In genomic region chr2:46188041-46188715, GRCh38 we compare ENCODE assay signal across 11 cellular contexts.
DNase-seq lines count a peak whose midpoint lies in the region; ATAC-seq and TF ChIP-seq lines count a peak whose summit lies in the region.
"Had no signal": no experiment of that assay in that cellular context is flagged by ENCODE, and none has a peak within 500 bp of the region (broad histone marks: within the 10 kb centered on the region; RNA-seq: fewer than 3 reads in every experiment).

No MANE protein-coding gene starts in this region.

- no peak for TF ChIP-seq CTCF in heart left ventricle (IDR thresholded peaks at IDR 0.05)
- TF ChIP-seq CTCF in uterus (IDR thresholded peaks at IDR 0.05): no peak
- no peak for TF ChIP-seq CTCF in GM13976 (IDR thresholded peaks at IDR 0.05; ENCODE audit: borderline replicate concordance, control extremely low read depth, extremely low read depth, insufficient read depth, missing control alignments)
- no peak for TF ChIP-seq CTCF in foreskin fibroblast (IDR thresholded peaks at IDR 0.05; ENCODE audit: low read depth, low read length)

- in situ Hi-C loops in GM13976 (cut with MboI; ENCODE audit: low sequenced_read_pairs, unreplicated experiment): no loop called here

- no peaks in the 10 kb centered on the region for H3K9me3 ChIP-seq in heart left ventricle
- no peaks in the 10 kb centered on the region for H3K9me3 ChIP-seq in uterus
- H3K9me3 ChIP-seq: MG63 had no signal

- intact Hi-C loops in heart left ventricle (cut with DNase I) (loop anchor here in 3 of 10 donors (5.0 to 10.0 kb wide), 5 partner anchors 63 to 126 kb away; partner anchors contain the start of gene EPAS1 (in 1 of the 3)), Right ventricle myocardium inferior (cut with DNase I) (no loop called here), uterus (cut with DNase I; ENCODE audit: low total_unique reads) (no loop called here)

- WGBS in heart left ventricle, 4 donors: 87 to 93% (median 89%) methylated on average over 7 of the region's 7 CpGs

- DNase-seq in heart left ventricle: no peak
- DNase-seq in Right ventricle myocardium inferior (ENCODE audit: missing footprints): no peak
- DNase-seq in cerebellum (ENCODE audit: low spot score): peak; percentile 68
- peak; percentile 69 for DNase-seq in myocyte (ENCODE audit: low read depth)
- no peak for DNase-seq in uterus
- no peak for DNase-seq in NCI-H1417 treated with DMSO at 0.1 percent for 48 hours (lab: John Stamatoyannopoulos, UW)
- no peak for DNase-seq in GM13976 (ENCODE audit: low spot score)
- DNase-seq in foreskin fibroblast: no peak
- DNase-seq: central memory CD4-positive, alpha-beta T cell; MG63; NCI-H226 had no signal

- H3K27ac ChIP-seq in heart left ventricle (peak overlapping the region in 9 of 12 donors; percentile 3 to 94 (median 57)), uterus (peak overlapping the region; percentile 38 to 81)

- H3K27me3 ChIP-seq in heart left ventricle (no peaks in the 10 kb centered on the region), uterus (no peaks in the 10 kb centered on the region)
- H3K27me3 ChIP-seq: MG63 had no signal

- no peak for TF ChIP-seq POLR2A in heart left ventricle (IDR thresholded peaks at IDR 0.05)
- TF ChIP-seq POLR2A in uterus (IDR thresholded peaks at IDR 0.05): no peak

- ATAC-seq in heart left ventricle: peak in 1 of 4 donors; percentile 40
- ATAC-seq in Right ventricle myocardium inferior: no peak

- H3K4me1 ChIP-seq in heart left ventricle (peaks cover 0 to 25% (median 12%) of the 10 kb centered on the region in 12 donors), uterus (peaks cover 0 to 7% of the 10 kb centered on the region in 2 donors)

- peaks cover 0 to 14% (median 6%) of the 10 kb centered on the region in 9 donors for H3K36me3 ChIP-seq in heart left ventricle
- no peaks in the 10 kb centered on the region for H3K36me3 ChIP-seq in uterus

- H3K4me3 ChIP-seq in heart left ventricle (no peak overlapping the region), uterus (no peak overlapping the region), foreskin fibroblast (ENCODE audit: low read depth in 1 of 2, low read length in 2 of 2) (no peak overlapping the region)

Comparison
In these comparisons a context has a peak if more than half of its experiments do, and no peak if none do; other contexts are left out.
1. DNase-seq: peak in cerebellum (single experiment) and myocyte (single experiment); none in heart left ventricle (0 of 5), Right ventricle myocardium inferior (single experiment), uterus (0 of 2), NCI-H1417 treated with DMSO at 0.1 percent for 48 hours (single experiment), GM13976 (single experiment) and foreskin fibroblast (0 of 2).